In genomic region chr17:78140169-78141051, GRCh38 we compare ENCODE assay signal across 8 cellular contexts. TPM values are rescaled to one million over a fixed set of nuclear protein-coding genes. Genes with fewer than 3 reads are reported as not detected.
DNase-seq lines count a peak whose midpoint lies in the region; ATAC-seq, FAIRE-seq and TF ChIP-seq lines count a peak whose summit lies in the region.

No MANE protein-coding gene starts in this region.

- ATAC-seq in GM21619 (IDR thresholded peaks at IDR 0.05; ENCODE audit: unreplicated experiment), result peak; percentile 64

- no peak overlapping the region for H3K27ac Mint-ChIP-seq in progenitor cell of endocrine pancreas

- no peaks in the 10 kb centered on the region for H3K9me3 Mint-ChIP-seq in progenitor cell of endocrine pancreas (ENCODE audit: low read depth)

- H3K4me3 Mint-ChIP-seq in progenitor cell of endocrine pancreas (ENCODE audit: low read depth), result no peak overlapping the region

- FAIRE-seq in urothelium cell line (lab: Jason Lieb, UNC), result peak; percentile 93

- no peaks in the 10 kb centered on the region for H3K36me3 Mint-ChIP-seq in progenitor cell of endocrine pancreas (ENCODE audit: insufficient read depth)

- H3K27me3 Mint-ChIP-seq in progenitor cell of endocrine pancreas, result peaks cover 17% of the 10 kb centered on the region

- DNase-seq in EH (ENCODE audit: low read depth), result peak; percentile 78
- peak; percentile 95 for DNase-seq in HuH-7 (ENCODE audit: low spot score)
- DNase-seq in activated T-cell treated with anti-CD3 and anti-CD28 coated beads for 4 hours, result peak; percentile 86
- peak; percentile 75 for DNase-seq in fibroblast of the conjunctiva (ENCODE audit: low read depth)
- peak; percentile 36 for DNase-seq in progenitor cell of endocrine pancreas (ENCODE audit: low spot score, unreplicated experiment)
- DNase-seq in urothelium cell line (ENCODE audit: low spot score), result peak; percentile 95

- H3K4me1 Mint-ChIP-seq in progenitor cell of endocrine pancreas (ENCODE audit: low read depth), result peaks cover 2% of the 10 kb centered on the region

- TF ChIP-seq CTCF in progenitor cell of endocrine pancreas (IDR thresholded peaks at IDR 0.05; ENCODE audit: unreplicated experiment), result no peak

TF ChIP-seq in PFSK-1, 5 proteins besides CTCF, POLR2A, EP300 and RAD21:
- TF ChIP-seq POLR2AphosphoS5 (IDR thresholded peaks at IDR 0.05; ENCODE audit: low read depth, low read length), result peak; percentile 64
- no peak for TF ChIP-seq SIN3A (IDR thresholded peaks at IDR 0.05; ENCODE audit: borderline replicate concordance, insufficient read depth, low read length)
- peak; percentile 86 for TF ChIP-seq FOXP2 (optimal IDR thresholded peaks at IDR 0.05; ENCODE audit: borderline replicate concordance, extremely low read depth, extremely low read length, insufficient read depth)

RNA-seq across cellular contexts. Expression of gene C17orf99, which starts 5.8 kb away (rescaled TPM):
- not detected for polyA plus RNA-seq in PFSK-1 (2012; ENCODE audit: insufficient read length, low read depth)
- not detected in 2 replicates for total RNA-seq in progenitor cell of endocrine pancreas

RNA-seq across cellular contexts. Expression of gene TMC8, which starts 9.8 kb away (rescaled TPM):
- polyA plus RNA-seq in PFSK-1 (2012; ENCODE audit: insufficient read length, low read depth), result 0.85 TPM
- total RNA-seq in progenitor cell of endocrine pancreas, result 0.12 and 0.58 TPM in 2 replicates

RNA-seq across cellular contexts. Expression of gene TMC6, which starts 11.9 kb away (rescaled TPM):
- polyA plus RNA-seq in PFSK-1 (2012; ENCODE audit: insufficient read length, low read depth), result 199 TPM
- total RNA-seq in progenitor cell of endocrine pancreas, result 125 and 134 TPM in 2 replicates

RNA-seq across cellular contexts. Expression of gene SYNGR2, which starts 28.0 kb away (rescaled TPM):
- 88.3 TPM for polyA plus RNA-seq in PFSK-1 (2012; ENCODE audit: insufficient read length, low read depth)
- 50.5 and 51.5 TPM in 2 replicates for total RNA-seq in progenitor cell of endocrine pancreas

RNA-seq across cellular contexts. Expression of gene TK1, which starts 46.4 kb away (rescaled TPM):
- polyA plus RNA-seq in PFSK-1 (2012; ENCODE audit: insufficient read length, low read depth), result 74.2 TPM
- total RNA-seq in progenitor cell of endocrine pancreas, result 27.9 and 29.1 TPM in 2 replicates

Comparison
In these comparisons a context has a peak if more than half of its experiments do, and no peak if none do; other contexts are left out.
1. Peak in every context shown above with its lines: DNase-seq and ATAC-seq.
2. DNase-seq: peak in every context shown above with its lines; median percentile 95 in HuH-7; 95 in urothelium cell line; 86 in activated T-cell treated with anti-CD3 and anti-CD28 coated beads for 4 hours; 78 in EH; 75 in fibroblast of the conjunctiva; 36 in progenitor cell of endocrine pancreas.